In genomic region chr19:57171551-57172081, GRCh38 we compare ENCODE assay signal across 8 cellular contexts. TPM values are rescaled to one million over a fixed set of nuclear protein-coding genes. Genes with fewer than 3 reads are reported as not detected.
DNase-seq lines count a peak whose midpoint lies in the region; ATAC-seq and TF ChIP-seq lines count a peak whose summit lies in the region.

No MANE protein-coding gene starts in this region.

- peaks cover 10% of the 10 kb centered on the region for H3K4me1 Mint-ChIP-seq in activated T-cell treated with anti-CD3 and anti-CD28 coated beads, Interleukin-2, amount 50 U/mL, for 4 hours (ENCODE audit: low read depth)

- H2AK5ac ChIP-seq in neuronal stem cell (ENCODE audit: low read depth, low read length): no peak overlapping the region

- DNase-seq in BE2C (peak; percentile 63), HuH-7.5 (ENCODE audit: low spot score) (peak; percentile 30), fibroblast of pulmonary artery (ENCODE audit: low read depth) (peak; percentile 35), neuronal stem cell (ENCODE audit: low spot score) (peak; percentile 48), NCI-H2107 (lab: John Stamatoyannopoulos, UW) (no peak)
- no peak for DNase-seq in activated T-cell treated with anti-CD3 and anti-CD28 coated beads, Interleukin-2, amount 50 U/mL, for 4 hours

- H3K36me3 ChIP-seq in BE2C (no peaks in the 10 kb centered on the region), neuronal stem cell (replicated peaks in 1 of 2; ENCODE audit: control insufficient read depth in 2 of 2, insufficient read depth in 2 of 2, low read length in 2 of 2) (no peaks in the 10 kb centered on the region)

- peak overlapping the region; percentile 91 for H2AFZ ChIP-seq in neuronal stem cell (ENCODE audit: low read length)

- H3K27me3 ChIP-seq in BE2C (no peaks in the 10 kb centered on the region), neuronal stem cell (ENCODE audit: control insufficient read depth in 3 of 3, insufficient read depth in 3 of 3, low read depth in 1 of 3, low read length in 3 of 3) (no peaks in the 10 kb centered on the region)

- H3K23ac ChIP-seq in neuronal stem cell (ENCODE audit: low read depth, low read length, poor library complexity): no peak overlapping the region

- H3K9me3 Mint-ChIP-seq in activated T-cell treated with anti-CD3 and anti-CD28 coated beads, Interleukin-2, amount 50 U/mL, for 4 hours: peaks cover 28% of the 10 kb centered on the region

- peak overlapping the region; percentile 37 for H3K4me3 Mint-ChIP-seq in activated T-cell treated with anti-CD3 and anti-CD28 coated beads, Interleukin-2, amount 50 U/mL, for 4 hours

- H3K4me3 ChIP-seq in BE2C (ENCODE audit: low read depth, low read length) (peak overlapping the region; percentile 35), fibroblast of pulmonary artery (replicated peaks; ENCODE audit: low read depth, low read length) (peak overlapping the region; percentile 49), neuronal stem cell (ENCODE audit: low read length in 2 of 2) (peak overlapping the region; percentile 47 to 80)

- peak overlapping the region; percentile 37 for H3K4ac ChIP-seq in neuronal stem cell (ENCODE audit: low read length)

- H4K91ac ChIP-seq in neuronal stem cell (ENCODE audit: low read depth, low read length, poor library complexity): no peak overlapping the region

- H3K9ac ChIP-seq in neuronal stem cell (ENCODE audit: low read depth, low read length, poor library complexity): no peak overlapping the region

- no peak overlapping the region for H3K14ac ChIP-seq in neuronal stem cell (ENCODE audit: low read length)

- H3K27ac ChIP-seq in neuronal stem cell (replicated peaks; ENCODE audit: low read length): no peak overlapping the region

- H3K18ac ChIP-seq in neuronal stem cell (ENCODE audit: low read length): peak overlapping the region; percentile 92

- peaks cover 2% of the 10 kb centered on the region for H3K36me3 Mint-ChIP-seq in activated T-cell treated with anti-CD3 and anti-CD28 coated beads, Interleukin-2, amount 50 U/mL, for 4 hours (ENCODE audit: insufficient read depth)

- H2BK5ac ChIP-seq in neuronal stem cell (ENCODE audit: low read length): no peak overlapping the region

- H3K4me1 ChIP-seq in BE2C (no peaks in the 10 kb centered on the region), neuronal stem cell (ENCODE audit: control insufficient read depth in 2 of 2, insufficient read depth in 1 of 2, low read depth in 1 of 2, low read length in 2 of 2) (peaks cover 0 to 2% of the 10 kb centered on the region in 2 donors)

- H2BK120ac ChIP-seq in neuronal stem cell (ENCODE audit: low read depth, low read length): no peak overlapping the region

- no peak for TF ChIP-seq CTCF in BE2C (IDR thresholded peaks at IDR 0.05; ENCODE audit: low read depth, low read length)
- TF ChIP-seq CTCF in fibroblast of pulmonary artery (IDR thresholded peaks at IDR 0.05; ENCODE audit: low read length, missing control alignments): no peak

- H3K9me3 ChIP-seq in BE2C (no peaks in the 10 kb centered on the region; the same call in 1 of the 2 replicates), neuronal stem cell (replicated peaks in 1 of 2; ENCODE audit: control insufficient read depth in 2 of 2, insufficient read depth in 1 of 2, low read depth in 1 of 2, low read length in 2 of 2) (peaks cover 0 to 13% of the 10 kb centered on the region in 2 donors)

- H3K4me2 ChIP-seq in neuronal stem cell (ENCODE audit: insufficient read depth, low read length, poor library complexity, severe bottlenecking): no peak overlapping the region

- H3K27me3 Mint-ChIP-seq in activated T-cell treated with anti-CD3 and anti-CD28 coated beads, Interleukin-2, amount 50 U/mL, for 4 hours (ENCODE audit: low read depth): peaks cover 13% of the 10 kb centered on the region

- H4K8ac ChIP-seq in neuronal stem cell (ENCODE audit: low read depth, low read length): no peak overlapping the region

- no peaks in the 10 kb centered on the region for H3K79me1 ChIP-seq in neuronal stem cell (ENCODE audit: low read depth, low read length)

- no CpG with 5 or more reads among the region's 42 CpGs for WGBS in neuronal stem cell (ENCODE audit: extremely low coverage in 2 of 2, insufficient read length in 2 of 2, insufficient replicate concordance in 1 of 2), 2 donors

- H2BK15ac ChIP-seq in neuronal stem cell (ENCODE audit: low read length): no peak overlapping the region

- H2BK12ac ChIP-seq in neuronal stem cell (ENCODE audit: low read length): no peak overlapping the region

- peak; percentile 51 to 65 for ATAC-seq in activated T-cell treated with anti-CD3 and anti-CD28 coated beads, Interleukin-2, amount 50 U/mL, for 4 hours
- ATAC-seq in GM18868 (IDR thresholded peaks at IDR 0.05; ENCODE audit: unreplicated experiment) (no peak), HG03565 (IDR thresholded peaks at IDR 0.05; ENCODE audit: unreplicated experiment) (no peak)

RNA-seq across cellular contexts. Expression of gene DUXA, which starts 4.3 kb away (rescaled TPM):
- polyA plus RNA-seq in BE2C (2012; ENCODE audit: insufficient read depth, insufficient read length, low read depth): not detected
- not detected for total RNA-seq in activated T-cell treated with anti-CD3 and anti-CD28 coated beads, Interleukin-2, amount 50 U/mL, for 4 hours
- not detected for polyA plus RNA-seq in neuronal stem cell (2013, experiment 1 of 2)
- polyA plus RNA-seq in neuronal stem cell (2013, experiment 2 of 2): not detected

RNA-seq across cellular contexts. Expression of gene ZNF264, which starts 19.7 kb away (rescaled TPM):
- 7.3 TPM for polyA plus RNA-seq in BE2C (2012; ENCODE audit: insufficient read depth, insufficient read length, low read depth)
- 10 to 100 TPM; 20.2 to 26.9 (median 22.1) TPM for total RNA-seq in activated T-cell treated with anti-CD3 and anti-CD28 coated beads, Interleukin-2, amount 50 U/mL, for 4 hours
- 6.4 TPM for polyA plus RNA-seq in neuronal stem cell (2013, experiment 1 of 2)
- 6.6 TPM for polyA plus RNA-seq in neuronal stem cell (2013, experiment 2 of 2)

RNA-seq across cellular contexts. Expression of gene ZIM3, which starts 26.6 kb away (rescaled TPM):
- not detected for polyA plus RNA-seq in BE2C (2012; ENCODE audit: insufficient read depth, insufficient read length, low read depth)
- total RNA-seq in activated T-cell treated with anti-CD3 and anti-CD28 coated beads, Interleukin-2, amount 50 U/mL, for 4 hours: not detected
- polyA plus RNA-seq in neuronal stem cell (2013, experiment 1 of 2): not detected
- not detected for polyA plus RNA-seq in neuronal stem cell (2013, experiment 2 of 2)

RNA-seq across cellular contexts. Expression of gene USP29, which starts 51.8 kb away (rescaled TPM):
- not detected for polyA plus RNA-seq in BE2C (2012; ENCODE audit: insufficient read depth, insufficient read length, low read depth)
- not detected for total RNA-seq in activated T-cell treated with anti-CD3 and anti-CD28 coated beads, Interleukin-2, amount 50 U/mL, for 4 hours
- polyA plus RNA-seq in neuronal stem cell (2013, experiment 1 of 2): not detected
- polyA plus RNA-seq in neuronal stem cell (2013, experiment 2 of 2): not detected

RNA-seq across cellular contexts. Expression of gene AURKC, which starts 59.2 kb away (rescaled TPM):
- 1.2 TPM for polyA plus RNA-seq in BE2C (2012; ENCODE audit: insufficient read depth, insufficient read length, low read depth)
- total RNA-seq in activated T-cell treated with anti-CD3 and anti-CD28 coated beads, Interleukin-2, amount 50 U/mL, for 4 hours: 1 to 10 TPM in 1 of 3 donors, under 1 TPM in 1, not detected in 1; 0.82 to 1.2 TPM
- 7.3 TPM for polyA plus RNA-seq in neuronal stem cell (2013, experiment 1 of 2)
- 7.1 TPM for polyA plus RNA-seq in neuronal stem cell (2013, experiment 2 of 2)

Comparison
In these comparisons a context has a peak if more than half of its experiments do, and no peak if none do; other contexts are left out.
1. DNase-seq: peak in BE2C (single experiment), HuH-7.5 (single experiment), fibroblast of pulmonary artery (single experiment) and neuronal stem cell (single experiment); none in activated T-cell treated with anti-CD3 and anti-CD28 coated beads, Interleukin-2, amount 50 U/mL, for 4 hours (single experiment) and NCI-H2107 (single experiment).
2. ATAC-seq: peak in activated T-cell treated with anti-CD3 and anti-CD28 coated beads, Interleukin-2, amount 50 U/mL, for 4 hours (2 of 2); none in GM18868 (single experiment) and HG03565 (single experiment).
3. Peak in every context shown above with its lines, with median percentiles within 50 percentile points of each other: H3K4me3 ChIP-seq.